In genomic region chr4:2848449-2848848, GRCh38 we compare ENCODE assay signal across 1 cellular context.
TF ChIP-seq lines count a peak whose summit lies in the region.

No MANE protein-coding gene starts in this region.

TF ChIP-seq in HepG2, 621 proteins besides CTCF, POLR2A, EP300 and RAD21:
- TF ChIP-seq FOSL2 (CRISPR knock-in tag; IDR thresholded peaks at IDR 0.05) (0 out of 2 replicates have a peak, but pooled peaks have one; percentile 9), REL (CRISPR knock-in tag; conservative IDR thresholded peaks at IDR 0.05) (no peak), ZNF362 (CRISPR knock-in tag; IDR thresholded peaks at IDR 0.05; ENCODE audit: borderline replicate concordance) (peak; percentile 59; the same call in 1 of the 2 replicates), ZNF350 (CRISPR knock-in tag; IDR thresholded peaks at IDR 0.05; ENCODE audit: borderline replicate concordance, low read depth) (no peak)
